1 cellular context compared by ENCODE assay signal in the genomic region with DNA sequence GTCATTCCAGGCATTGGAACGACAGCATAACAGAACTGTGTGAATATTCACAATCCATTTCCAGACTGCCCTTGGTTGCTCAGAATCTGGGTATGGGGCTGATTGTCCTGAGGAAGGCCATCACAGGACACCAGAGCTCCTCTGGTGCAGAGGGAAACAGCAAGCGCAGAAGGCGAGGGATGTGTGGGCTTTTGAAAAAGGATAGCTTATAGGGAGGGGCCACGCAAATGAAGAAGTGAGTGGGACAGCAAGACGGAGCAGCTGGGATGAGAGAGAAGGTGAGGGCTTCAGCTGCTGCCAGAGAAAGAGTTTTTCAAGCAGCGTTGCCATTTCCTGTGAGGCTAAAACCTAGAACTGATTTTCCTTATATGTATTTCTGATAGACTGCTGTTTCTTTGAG.
TF ChIP-seq lines count a peak whose summit lies in the region.

No MANE protein-coding gene starts in this region.

TF ChIP-seq in WTC11, 78 proteins besides CTCF, POLR2A, EP300 and RAD21 (continued from another document):
- TF ChIP-seq, protein P1, sequence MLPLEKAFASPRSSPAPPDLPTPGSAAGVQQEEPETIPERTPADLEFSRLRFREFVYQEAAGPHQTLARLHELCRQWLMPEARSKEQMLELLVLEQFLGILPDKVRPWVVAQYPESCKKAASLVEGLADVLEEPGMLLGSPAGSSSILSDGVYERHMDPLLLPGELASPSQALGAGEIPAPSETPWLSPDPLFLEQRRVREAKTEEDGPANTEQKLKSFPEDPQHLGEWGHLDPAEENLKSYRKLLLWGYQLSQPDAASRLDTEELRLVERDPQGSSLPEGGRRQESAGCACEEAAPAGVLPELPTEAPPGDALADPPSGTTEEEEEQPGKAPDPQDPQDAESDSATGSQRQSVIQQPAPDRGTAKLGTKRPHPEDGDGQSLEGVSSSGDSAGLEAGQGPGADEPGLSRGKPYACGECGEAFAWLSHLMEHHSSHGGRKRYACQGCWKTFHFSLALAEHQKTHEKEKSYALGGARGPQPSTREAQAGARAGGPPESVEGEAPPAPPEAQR (CRISPR knock-in tag; IDR thresholded peaks at IDR 0.05), result no peak
- TF ChIP-seq ZBTB21 (CRISPR knock-in tag; IDR thresholded peaks at IDR 0.05; ENCODE audit: borderline replicate concordance), result no peak
- TF ChIP-seq, protein P2, sequence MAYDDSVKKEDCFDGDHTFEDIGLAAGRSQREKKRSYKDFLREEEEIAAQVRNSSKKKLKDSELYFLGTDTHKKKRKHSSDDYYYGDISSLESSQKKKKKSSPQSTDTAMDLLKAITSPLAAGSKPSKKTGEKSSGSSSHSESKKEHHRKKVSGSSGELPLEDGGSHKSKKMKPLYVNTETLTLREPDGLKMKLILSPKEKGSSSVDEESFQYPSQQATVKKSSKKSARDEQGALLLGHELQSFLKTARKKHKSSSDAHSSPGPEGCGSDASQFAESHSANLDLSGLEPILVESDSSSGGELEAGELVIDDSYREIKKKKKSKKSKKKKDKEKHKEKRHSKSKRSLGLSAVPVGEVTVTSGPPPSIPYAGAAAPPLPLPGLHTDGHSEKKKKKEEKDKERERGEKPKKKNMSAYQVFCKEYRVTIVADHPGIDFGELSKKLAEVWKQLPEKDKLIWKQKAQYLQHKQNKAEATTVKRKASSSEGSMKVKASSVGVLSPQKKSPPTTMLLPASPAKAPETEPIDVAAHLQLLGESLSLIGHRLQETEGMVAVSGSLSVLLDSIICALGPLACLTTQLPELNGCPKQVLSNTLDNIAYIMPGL (CRISPR knock-in tag; IDR thresholded peaks at IDR 0.05), result no peak
- TF ChIP-seq, protein P3, sequence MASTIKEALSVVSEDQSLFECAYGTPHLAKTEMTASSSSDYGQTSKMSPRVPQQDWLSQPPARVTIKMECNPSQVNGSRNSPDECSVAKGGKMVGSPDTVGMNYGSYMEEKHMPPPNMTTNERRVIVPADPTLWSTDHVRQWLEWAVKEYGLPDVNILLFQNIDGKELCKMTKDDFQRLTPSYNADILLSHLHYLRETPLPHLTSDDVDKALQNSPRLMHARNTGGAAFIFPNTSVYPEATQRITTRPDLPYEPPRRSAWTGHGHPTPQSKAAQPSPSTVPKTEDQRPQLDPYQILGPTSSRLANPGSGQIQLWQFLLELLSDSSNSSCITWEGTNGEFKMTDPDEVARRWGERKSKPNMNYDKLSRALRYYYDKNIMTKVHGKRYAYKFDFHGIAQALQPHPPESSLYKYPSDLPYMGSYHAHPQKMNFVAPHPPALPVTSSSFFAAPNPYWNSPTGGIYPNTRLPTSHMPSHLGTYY (CRISPR knock-in tag; IDR thresholded peaks at IDR 0.05), result no peak
- TF ChIP-seq, protein P4, sequence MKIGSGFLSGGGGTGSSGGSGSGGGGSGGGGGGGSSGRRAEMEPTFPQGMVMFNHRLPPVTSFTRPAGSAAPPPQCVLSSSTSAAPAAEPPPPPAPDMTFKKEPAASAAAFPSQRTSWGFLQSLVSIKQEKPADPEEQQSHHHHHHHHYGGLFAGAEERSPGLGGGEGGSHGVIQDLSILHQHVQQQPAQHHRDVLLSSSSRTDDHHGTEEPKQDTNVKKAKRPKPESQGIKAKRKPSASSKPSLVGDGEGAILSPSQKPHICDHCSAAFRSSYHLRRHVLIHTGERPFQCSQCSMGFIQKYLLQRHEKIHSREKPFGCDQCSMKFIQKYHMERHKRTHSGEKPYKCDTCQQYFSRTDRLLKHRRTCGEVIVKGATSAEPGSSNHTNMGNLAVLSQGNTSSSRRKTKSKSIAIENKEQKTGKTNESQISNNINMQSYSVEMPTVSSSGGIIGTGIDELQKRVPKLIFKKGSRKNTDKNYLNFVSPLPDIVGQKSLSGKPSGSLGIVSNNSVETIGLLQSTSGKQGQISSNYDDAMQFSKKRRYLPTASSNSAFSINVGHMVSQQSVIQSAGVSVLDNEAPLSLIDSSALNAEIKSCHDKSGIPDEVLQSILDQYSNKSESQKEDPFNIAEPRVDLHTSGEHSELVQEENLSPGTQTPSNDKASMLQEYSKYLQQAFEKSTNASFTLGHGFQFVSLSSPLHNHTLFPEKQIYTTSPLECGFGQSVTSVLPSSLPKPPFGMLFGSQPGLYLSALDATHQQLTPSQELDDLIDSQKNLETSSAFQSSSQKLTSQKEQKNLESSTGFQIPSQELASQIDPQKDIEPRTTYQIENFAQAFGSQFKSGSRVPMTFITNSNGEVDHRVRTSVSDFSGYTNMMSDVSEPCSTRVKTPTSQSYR (CRISPR knock-in tag; IDR thresholded peaks at IDR 0.05), result no peak
- no peak for TF ChIP-seq PRRX2 (CRISPR knock-in tag; IDR thresholded peaks at IDR 0.05)
- TF ChIP-seq, protein P5, sequence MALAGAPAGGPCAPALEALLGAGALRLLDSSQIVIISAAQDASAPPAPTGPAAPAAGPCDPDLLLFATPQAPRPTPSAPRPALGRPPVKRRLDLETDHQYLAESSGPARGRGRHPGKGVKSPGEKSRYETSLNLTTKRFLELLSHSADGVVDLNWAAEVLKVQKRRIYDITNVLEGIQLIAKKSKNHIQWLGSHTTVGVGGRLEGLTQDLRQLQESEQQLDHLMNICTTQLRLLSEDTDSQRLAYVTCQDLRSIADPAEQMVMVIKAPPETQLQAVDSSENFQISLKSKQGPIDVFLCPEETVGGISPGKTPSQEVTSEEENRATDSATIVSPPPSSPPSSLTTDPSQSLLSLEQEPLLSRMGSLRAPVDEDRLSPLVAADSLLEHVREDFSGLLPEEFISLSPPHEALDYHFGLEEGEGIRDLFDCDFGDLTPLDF (CRISPR knock-in tag; IDR thresholded peaks at IDR 0.05), result no peak
- TF ChIP-seq ZNF317 (CRISPR knock-in tag; IDR thresholded peaks at IDR 0.05; ENCODE audit: borderline replicate concordance, low read depth), result no peak
- no peak for TF ChIP-seq CBFB (CRISPR knock-in tag; IDR thresholded peaks at IDR 0.05; ENCODE audit: low read depth)
- TF ChIP-seq GTF2I (CRISPR knock-in tag; conservative IDR thresholded peaks at IDR 0.05), result no peak
- no peak for TF ChIP-seq NR2C2 (CRISPR knock-in tag; IDR thresholded peaks at IDR 0.05)
- no peak for TF ChIP-seq FOXP1 (CRISPR knock-in tag; IDR thresholded peaks at IDR 0.05; ENCODE audit: borderline replicate concordance)
- TF ChIP-seq IRF2 (CRISPR knock-in tag; IDR thresholded peaks at IDR 0.05; ENCODE audit: borderline replicate concordance, low read depth), result no peak
- no peak for TF ChIP-seq ZNF263 (CRISPR knock-in tag; IDR thresholded peaks at IDR 0.05; ENCODE audit: low read depth)
- TF ChIP-seq, protein P6, sequence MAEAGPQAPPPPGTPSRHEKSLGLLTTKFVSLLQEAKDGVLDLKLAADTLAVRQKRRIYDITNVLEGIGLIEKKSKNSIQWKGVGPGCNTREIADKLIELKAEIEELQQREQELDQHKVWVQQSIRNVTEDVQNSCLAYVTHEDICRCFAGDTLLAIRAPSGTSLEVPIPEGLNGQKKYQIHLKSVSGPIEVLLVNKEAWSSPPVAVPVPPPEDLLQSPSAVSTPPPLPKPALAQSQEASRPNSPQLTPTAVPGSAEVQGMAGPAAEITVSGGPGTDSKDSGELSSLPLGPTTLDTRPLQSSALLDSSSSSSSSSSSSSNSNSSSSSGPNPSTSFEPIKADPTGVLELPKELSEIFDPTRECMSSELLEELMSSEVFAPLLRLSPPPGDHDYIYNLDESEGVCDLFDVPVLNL (CRISPR knock-in tag; IDR thresholded peaks at IDR 0.05; ENCODE audit: borderline replicate concordance, low read depth), result no peak
- TF ChIP-seq ZNF423 (CRISPR knock-in tag; IDR thresholded peaks at IDR 0.05), result no peak
